Comparison of ENCODE assay signal across 8 cellular contexts in the genomic region with DNA sequence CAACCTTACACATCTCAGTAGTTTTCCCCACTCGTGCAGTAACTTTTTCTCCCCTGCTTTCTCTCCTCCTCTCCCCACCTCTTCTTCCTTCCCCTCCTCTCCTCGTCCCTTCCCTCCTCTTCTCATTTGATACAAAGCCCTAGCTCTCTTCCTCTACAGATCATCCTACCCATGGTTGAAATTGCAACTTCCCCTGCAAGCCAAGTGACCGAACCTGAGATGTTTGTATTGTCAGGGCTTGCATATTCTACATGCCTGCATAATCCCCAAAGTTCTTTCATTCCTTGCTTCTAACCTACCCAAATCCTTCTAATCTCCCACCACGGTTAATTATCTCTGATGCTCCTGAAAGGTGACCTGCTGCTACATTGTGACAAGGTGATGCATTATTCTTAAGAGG.
DNase-seq lines count a peak whose midpoint lies in the region; ATAC-seq and FAIRE-seq lines count a peak whose summit lies in the region.
"Not testable (repeated sequence)": the region's sequence is repeated elsewhere in the genome, so short reads cannot be mapped to it uniquely, and the experiment has no call there.

No MANE protein-coding gene starts in this region.

- ATAC-seq in T-helper 17 cell; activated T-cell treated with anti-CD3 and anti-CD28 coated beads, Interleukin-2, amount 50 U/mL, for 72 hours (replicated peaks in 1 of 2); central memory CD8-positive, alpha-beta T cell (replicated peaks; ENCODE audit: extremely low read depth, poor library complexity, severe bottlenecking): not testable (repeated sequence)

- peaks cover 50% of the 10 kb centered on the region for H3K4me1 Mint-ChIP-seq in T-helper 17 cell
- H3K4me1 Mint-ChIP-seq in activated CD4-positive, alpha-beta memory T cell treated with anti-CD3 and anti-CD28 coated beads for 36 hours (ENCODE audit: low read depth), result peaks cover 79% of the 10 kb centered on the region
- H3K4me1 Mint-ChIP-seq in activated T-cell treated with anti-CD3 and anti-CD28 coated beads, Interleukin-2, amount 50 U/mL, for 72 hours (ENCODE audit: low read depth), result not testable (repeated sequence)
- H3K4me1 Mint-ChIP-seq in activated naive CD4-positive, alpha-beta T cell treated with anti-CD3 and anti-CD28 coated beads, Interleukin-2, amount 10 ng/mL, durations not matched to agents 7 days and 5 days, result peaks cover 81% of the 10 kb centered on the region
- H3K4me1 Mint-ChIP-seq in central memory CD8-positive, alpha-beta T cell, result peaks cover 77% of the 10 kb centered on the region
- H3K4me1 Mint-ChIP-seq in stimulated activated naive CD8-positive, alpha-beta T cell treated with anti-CD3 and anti-CD28 coated beads, Interleukin-15, Interleukin-2, amounts not matched to agents 100 ng/mL and 50 ng/mL, for 24 hours (ENCODE audit: low read depth), result peaks cover 77% of the 10 kb centered on the region

- CTCF ChIA-PET in activated CD4-positive, alpha-beta memory T cell treated with anti-CD3 and anti-CD28 coated beads for 36 hours (lab: Charles Lee); activated naive CD4-positive, alpha-beta T cell treated with anti-CD3 and anti-CD28 coated beads, Interleukin-2, amount 10 ng/mL, durations not matched to agents 7 days and 5 days (lab: Charles Lee): not testable (repeated sequence)

- peak; percentile 61 for FAIRE-seq in GM18507 (lab: Jason Lieb, UNC)

- POLR2A ChIA-PET in activated CD4-positive, alpha-beta memory T cell treated with anti-CD3 and anti-CD28 coated beads for 36 hours (lab: Charles Lee), result not testable (repeated sequence)

- H3K4me3 Mint-ChIP-seq in T-helper 17 cell, result peak overlapping the region; percentile 56
- H3K4me3 Mint-ChIP-seq in activated CD4-positive, alpha-beta memory T cell treated with anti-CD3 and anti-CD28 coated beads for 36 hours; activated naive CD4-positive, alpha-beta T cell treated with anti-CD3 and anti-CD28 coated beads, Interleukin-2, amount 10 ng/mL, durations not matched to agents 7 days and 5 days; stimulated activated naive CD8-positive, alpha-beta T cell treated with anti-CD3 and anti-CD28 coated beads, Interleukin-15, Interleukin-2, amounts not matched to agents 100 ng/mL and 50 ng/mL, for 24 hours: not testable (repeated sequence)
- H3K4me3 Mint-ChIP-seq in activated T-cell treated with anti-CD3 and anti-CD28 coated beads, Interleukin-2, amount 50 U/mL, for 72 hours, result peak overlapping the region in 1 of 2 donors; percentile 46
- H3K4me3 Mint-ChIP-seq in central memory CD8-positive, alpha-beta T cell, result peak overlapping the region; percentile 1

- H3K9me3 ChIP-seq in T-helper 17 cell (ENCODE audit: control insufficient read depth, low read length, poor library complexity, severe bottlenecking), result not testable (repeated sequence)

- intact Hi-C loops in activated CD4-positive, alpha-beta memory T cell treated with anti-CD3 and anti-CD28 coated beads for 36 hours (cut with micrococcal nuclease), result not testable (repeated sequence)

- DNase-seq in GM18507 (ENCODE audit: extremely low spot score, insufficient read length, low read depth); T-helper 17 cell; activated CD4-positive, alpha-beta memory T cell treated with anti-CD3 and anti-CD28 coated beads for 36 hours; activated T-cell treated with anti-CD3 and anti-CD28 coated beads, Interleukin-2, amount 50 U/mL, for 72 hours; activated naive CD4-positive, alpha-beta T cell treated with anti-CD3 and anti-CD28 coated beads, Interleukin-2, amount 10 ng/mL, durations not matched to agents 7 days and 5 days; central memory CD8-positive, alpha-beta T cell (ENCODE audit: low spot score in 2 of 2): not testable (repeated sequence)
- peak; percentile 2 for DNase-seq in iPS DF 4.7 (ENCODE audit: extremely low read depth, low spot score)

- peak overlapping the region; percentile 88 for H3K27ac Mint-ChIP-seq in T-helper 17 cell
- H3K27ac Mint-ChIP-seq in activated CD4-positive, alpha-beta memory T cell treated with anti-CD3 and anti-CD28 coated beads for 36 hours, result peak overlapping the region; percentile 63
- H3K27ac Mint-ChIP-seq in activated T-cell treated with anti-CD3 and anti-CD28 coated beads, Interleukin-2, amount 50 U/mL, for 72 hours, result peak overlapping the region; percentile 77
- peak overlapping the region; percentile 81 for H3K27ac Mint-ChIP-seq in activated naive CD4-positive, alpha-beta T cell treated with anti-CD3 and anti-CD28 coated beads, Interleukin-2, amount 10 ng/mL, durations not matched to agents 7 days and 5 days
- peak overlapping the region; percentile 63 for H3K27ac Mint-ChIP-seq in central memory CD8-positive, alpha-beta T cell (ENCODE audit: low read depth)
- peak overlapping the region; percentile 58 for H3K27ac Mint-ChIP-seq in stimulated activated naive CD8-positive, alpha-beta T cell treated with anti-CD3 and anti-CD28 coated beads, Interleukin-15, Interleukin-2, amounts not matched to agents 100 ng/mL and 50 ng/mL, for 24 hours

- not testable (repeated sequence) for H3K36me3 Mint-ChIP-seq in T-helper 17 cell (ENCODE audit: low read depth)
- peaks cover 37% of the 10 kb centered on the region for H3K36me3 Mint-ChIP-seq in activated CD4-positive, alpha-beta memory T cell treated with anti-CD3 and anti-CD28 coated beads for 36 hours
- H3K36me3 Mint-ChIP-seq in activated T-cell treated with anti-CD3 and anti-CD28 coated beads, Interleukin-2, amount 50 U/mL, for 72 hours (ENCODE audit: insufficient read depth in 2 of 2), result peaks cover 0 to 17% of the 10 kb centered on the region in 2 donors
- H3K36me3 Mint-ChIP-seq in activated naive CD4-positive, alpha-beta T cell treated with anti-CD3 and anti-CD28 coated beads, Interleukin-2, amount 10 ng/mL, durations not matched to agents 7 days and 5 days, result peaks cover 69% of the 10 kb centered on the region
- peaks cover 56% of the 10 kb centered on the region for H3K36me3 Mint-ChIP-seq in central memory CD8-positive, alpha-beta T cell (ENCODE audit: insufficient read depth)
- H3K36me3 Mint-ChIP-seq in stimulated activated naive CD8-positive, alpha-beta T cell treated with anti-CD3 and anti-CD28 coated beads, Interleukin-15, Interleukin-2, amounts not matched to agents 100 ng/mL and 50 ng/mL, for 24 hours (ENCODE audit: low read depth), result peaks cover 42% of the 10 kb centered on the region

- not testable (repeated sequence) for H3K9me3 Mint-ChIP-seq in activated CD4-positive, alpha-beta memory T cell treated with anti-CD3 and anti-CD28 coated beads for 36 hours; activated T-cell treated with anti-CD3 and anti-CD28 coated beads, Interleukin-2, amount 50 U/mL, for 72 hours; activated naive CD4-positive, alpha-beta T cell treated with anti-CD3 and anti-CD28 coated beads, Interleukin-2, amount 10 ng/mL, durations not matched to agents 7 days and 5 days; central memory CD8-positive, alpha-beta T cell; stimulated activated naive CD8-positive, alpha-beta T cell treated with anti-CD3 and anti-CD28 coated beads, Interleukin-15, Interleukin-2, amounts not matched to agents 100 ng/mL and 50 ng/mL, for 24 hours

- H3K27me3 Mint-ChIP-seq in T-helper 17 cell; activated CD4-positive, alpha-beta memory T cell treated with anti-CD3 and anti-CD28 coated beads for 36 hours; activated T-cell treated with anti-CD3 and anti-CD28 coated beads, Interleukin-2, amount 50 U/mL, for 72 hours (ENCODE audit: low read depth); activated naive CD4-positive, alpha-beta T cell treated with anti-CD3 and anti-CD28 coated beads, Interleukin-2, amount 10 ng/mL, durations not matched to agents 7 days and 5 days; central memory CD8-positive, alpha-beta T cell; stimulated activated naive CD8-positive, alpha-beta T cell treated with anti-CD3 and anti-CD28 coated beads, Interleukin-15, Interleukin-2, amounts not matched to agents 100 ng/mL and 50 ng/mL, for 24 hours: not testable (repeated sequence)
